In the genomic region with DNA sequence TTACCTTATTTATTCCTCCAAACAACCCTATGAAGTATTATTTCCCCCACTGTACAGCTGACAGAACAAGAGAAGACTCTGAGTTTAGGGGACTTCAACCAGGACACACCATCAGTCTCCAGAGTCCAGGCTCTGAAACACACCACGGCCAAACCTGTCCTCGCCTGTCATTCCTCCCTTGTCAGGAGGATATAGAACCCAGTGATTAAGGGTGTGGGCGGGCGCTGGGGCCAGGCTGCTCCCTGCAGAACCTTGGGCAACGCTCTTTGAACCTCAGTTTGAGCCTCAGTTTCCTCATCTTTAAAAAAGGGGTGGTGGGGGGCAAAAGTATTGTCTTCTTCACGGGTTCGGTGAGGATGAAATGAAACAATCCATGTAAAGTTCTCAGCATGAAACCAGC, we compare ENCODE assay signal across 2 cellular contexts.
TF ChIP-seq lines count a peak whose summit lies in the region.

No MANE protein-coding gene starts in this region.

TF ChIP-seq in GM23338, 12 proteins besides CTCF, POLR2A, EP300 and RAD21 (continued from another document and continues in another):
- no peak for TF ChIP-seq REST (IDR thresholded peaks at IDR 0.05; ENCODE audit: unreplicated experiment)
- TF ChIP-seq STAT1 (IDR thresholded peaks at IDR 0.05; ENCODE audit: unreplicated experiment), result no peak
- no peak for TF ChIP-seq EZH2 (IDR thresholded peaks at IDR 0.05; ENCODE audit: low read depth, unreplicated experiment)
- TF ChIP-seq POLR2AphosphoS5 (IDR thresholded peaks at IDR 0.05; ENCODE audit: low read depth), result no peak
- TF ChIP-seq ZNF462 (CRISPR knock-in tag; IDR thresholded peaks at IDR 0.05), result no peak
- no peak for TF ChIP-seq ZNF114 (CRISPR knock-in tag; IDR thresholded peaks at IDR 0.05)
- TF ChIP-seq JUNB (IDR thresholded peaks at IDR 0.05; ENCODE audit: unreplicated experiment), result no peak
- TF ChIP-seq, protein P1, sequence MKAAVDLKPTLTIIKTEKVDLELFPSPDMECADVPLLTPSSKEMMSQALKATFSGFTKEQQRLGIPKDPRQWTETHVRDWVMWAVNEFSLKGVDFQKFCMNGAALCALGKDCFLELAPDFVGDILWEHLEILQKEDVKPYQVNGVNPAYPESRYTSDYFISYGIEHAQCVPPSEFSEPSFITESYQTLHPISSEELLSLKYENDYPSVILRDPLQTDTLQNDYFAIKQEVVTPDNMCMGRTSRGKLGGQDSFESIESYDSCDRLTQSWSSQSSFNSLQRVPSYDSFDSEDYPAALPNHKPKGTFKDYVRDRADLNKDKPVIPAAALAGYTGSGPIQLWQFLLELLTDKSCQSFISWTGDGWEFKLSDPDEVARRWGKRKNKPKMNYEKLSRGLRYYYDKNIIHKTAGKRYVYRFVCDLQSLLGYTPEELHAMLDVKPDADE (IDR thresholded peaks at IDR 0.05), result no peak
- no peak for TF ChIP-seq NANOG (IDR thresholded peaks at IDR 0.05; ENCODE audit: borderline replicate concordance)
- TF ChIP-seq EZH2phosphoT487 (IDR thresholded peaks at IDR 0.05; ENCODE audit: unreplicated experiment), result no peak

TF ChIP-seq in liver, 16 proteins besides CTCF, POLR2A, EP300 and RAD21 (continued from another document):
- TF ChIP-seq REST (IDR thresholded peaks at IDR 0.05), result no peak
- TF ChIP-seq NR2F2 (IDR thresholded peaks at IDR 0.05), result no peak
- TF ChIP-seq JUND (IDR thresholded peaks at IDR 0.05), result no peak
